Comparison of ENCODE assay signal across 28 cellular contexts in the genomic region with DNA sequence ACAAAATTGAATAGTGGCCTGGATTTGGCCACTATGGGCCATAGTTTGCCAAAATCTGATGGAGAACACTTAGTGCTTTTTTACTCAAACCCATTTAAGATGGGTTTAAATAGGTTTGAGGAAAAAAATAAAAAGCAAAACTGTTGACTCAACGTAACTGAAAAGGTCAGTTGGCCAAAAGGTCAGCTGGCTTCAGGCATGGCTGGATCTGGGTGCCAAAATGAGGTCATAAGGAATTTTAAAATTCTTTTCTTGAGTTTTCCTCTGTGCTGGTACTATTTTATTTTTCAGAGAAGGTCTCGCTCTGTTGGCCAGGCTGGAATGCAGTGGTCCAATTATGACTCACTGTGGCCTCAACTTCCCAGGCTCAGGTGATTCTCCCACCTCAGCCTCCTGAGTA. TPM values are rescaled to one million over a fixed set of nuclear protein-coding genes. Genes with fewer than 3 reads are reported as not detected.
"Had no signal": no experiment of that assay in that cellular context is flagged by ENCODE, and none has a peak within 500 bp of the region (broad histone marks: within the 10 kb centered on the region; RNA-seq: fewer than 3 reads in every experiment).

No MANE protein-coding gene starts in this region.

- DNase-seq: activated CD4-positive, alpha-beta T cell treated with anti-CD3 and anti-CD28 coated beads for 4 hours; activated CD8-positive, alpha-beta T cell treated with anti-CD3 and anti-CD28 coated beads for 36 hours; activated effector memory CD4-positive, alpha-beta T cell treated with anti-CD3 and anti-CD28 coated beads, Interleukin-2, amount 50 U/mL, for 16 hours; activated naive CD4-positive, alpha-beta T cell treated with Interleukin-2 at 50 U/mL for 16 hours; activated naive CD8-positive, alpha-beta T cell treated with anti-CD3 and anti-CD28 coated beads, Interleukin-2, amount 50 U/mL, for 24 hours; activated T-cell treated with anti-CD3 and anti-CD28 coated beads, Interleukin-2, amount 50 U/mL, for 24 hours; amniotic stem cell; MG63; MV-4-11; NCI-H1092 treated with DMSO at 0.1 percent for 48 hours; NCI-H1417 treated with DMSO at 0.1 percent for 48 hours; NCI-H1694; NCI-H2029; NCI-H2107; NCI-H345; NCI-H510A; NCI-H526 treated with DMSO at 0.1 percent for 48 hours; NCI-H82; Right ventricle myocardium superior; RPMI8226 had no signal

- H3K27me3 Mint-ChIP-seq: brain had no signal

- H3K27ac Mint-ChIP-seq: activated CD8-positive, alpha-beta T cell treated with anti-CD3 and anti-CD28 coated beads for 36 hours; activated naive CD4-positive, alpha-beta T cell treated with anti-CD3 and anti-CD28 coated beads, Interleukin-2, amount 50 U/mL, for 72 hours; activated naive CD8-positive, alpha-beta T cell treated with anti-CD3 and anti-CD28 coated beads, Interleukin-2, amount 50 U/mL, for 24 hours; activated T-cell treated with anti-CD3 and anti-CD28 coated beads, Interleukin-2, amount 50 U/mL, for 24 hours; brain; T-helper 1 cell treated with Interleukin-12 subunit alpha and Interleukin-12 subunit beta and Interleukin-4 antibody, amounts not matched to agents 30 μg/mL and 1 μg/mL, for 36 hours had no signal

- H3K4me3 Mint-ChIP-seq: activated CD8-positive, alpha-beta T cell treated with anti-CD3 and anti-CD28 coated beads for 36 hours; activated naive CD8-positive, alpha-beta T cell treated with anti-CD3 and anti-CD28 coated beads, Interleukin-2, amount 50 U/mL, for 24 hours; activated T-cell treated with anti-CD3 and anti-CD28 coated beads, Interleukin-2, amount 50 U/mL, for 24 hours; brain; central memory CD8-positive, alpha-beta T cell; T-helper 1 cell treated with Interleukin-12 subunit alpha and Interleukin-12 subunit beta and Interleukin-4 antibody, amounts not matched to agents 30 μg/mL and 1 μg/mL, for 36 hours had no signal

- H3K9me3 Mint-ChIP-seq: central memory CD8-positive, alpha-beta T cell had no signal

- H3K9me3 ChIP-seq: MG63 had no signal

- H3K4me3 ChIP-seq: MG63 had no signal

- ATAC-seq: activated CD4-positive, CD25-positive, alpha-beta regulatory T cell treated with anti-CD3 and anti-CD28 coated beads, Interleukin-2, amount 50 U/mL, for 24 hours; activated CD8-positive, alpha-beta T cell treated with anti-CD3 and anti-CD28 coated beads for 36 hours; activated naive CD4-positive, alpha-beta T cell treated with anti-CD3 and anti-CD28 coated beads, Interleukin-2, amount 50 U/mL, for 72 hours; activated naive CD8-positive, alpha-beta T cell treated with anti-CD3 and anti-CD28 coated beads, Interleukin-2, amount 50 U/mL, for 24 hours had no signal

- H3K4me1 Mint-ChIP-seq: brain; central memory CD8-positive, alpha-beta T cell had no signal

- H3K36me3 ChIP-seq: MG63 had no signal

- H3K27me3 ChIP-seq: MG63 had no signal

RNA-seq across cellular contexts. Expression of a gene that starts 51.0 kb away (rescaled TPM):
- total RNA-seq: activated CD8-positive, alpha-beta T cell treated with anti-CD3 and anti-CD28 coated beads for 36 hours; astrocyte; OCI-LY7; Right ventricle myocardium superior; SK-MEL-5 had no signal
